Comparison of ENCODE assay signal across 10 cellular contexts in genomic region chr19:29940971-29941585, GRCh38. TPM values are rescaled to one million over a fixed set of nuclear protein-coding genes. Genes with fewer than 3 reads are reported as not detected.
DNase-seq lines count a peak whose midpoint lies in the region; ATAC-seq and TF ChIP-seq lines count a peak whose summit lies in the region.
"Had no signal": no experiment of that assay in that cellular context is flagged by ENCODE, and none has a peak within 500 bp of the region (broad histone marks: within the 10 kb centered on the region; RNA-seq: fewer than 3 reads in every experiment).

No MANE protein-coding gene starts in this region.

- no peak for DNase-seq in activated CD4-positive, alpha-beta T cell treated with anti-CD3 and anti-CD28 coated beads, Interleukin-2, amount 10 ng/mL, durations not matched to agents 7 days and 5 days
- DNase-seq in activated CD4-positive, alpha-beta T cell treated with anti-CD3 and anti-CD28 coated beads for 48 hours, result no peak
- DNase-seq in effector memory CD8-positive, alpha-beta T cell, result no peak
- DNase-seq in ovary (no peak), COR-L47 (lab: John Stamatoyannopoulos, UW) (no peak), T1000 (lab: John Stamatoyannopoulos, UW) (no peak)
- DNase-seq: activated CD4-positive, alpha-beta T cell treated with anti-CD3 and anti-CD28 coated beads, Interleukin-2, amount 50 U/mL, for 1 hour; stomach had no signal

- H3K27ac ChIP-seq in OCI-LY1 (ENCODE audit: low read depth, low read length, poor library complexity, severe bottlenecking), result no peak overlapping the region
- no peak overlapping the region for H3K27ac ChIP-seq in ovary

- peaks cover 19% of the 10 kb centered on the region for H3K9me3 Mint-ChIP-seq in activated CD4-positive, alpha-beta T cell treated with anti-CD3 and anti-CD28 coated beads, Interleukin-2, amount 10 ng/mL, durations not matched to agents 7 days and 5 days
- H3K9me3 Mint-ChIP-seq in effector memory CD8-positive, alpha-beta T cell, result peaks cover 0 to 8% of the 10 kb centered on the region in 2 donors

- TF ChIP-seq POLR2A in ovary (IDR thresholded peaks at IDR 0.05) (no peak), GM18505 (IDR thresholded peaks at IDR 0.05; ENCODE audit: borderline replicate concordance, extremely low read depth, insufficient read depth, insufficient read length) (no peak)

- TF ChIP-seq CTCF in OCI-LY1 (IDR thresholded peaks at IDR 0.05; ENCODE audit: low read length) (no peak), ovary (IDR thresholded peaks at IDR 0.05) (no peak)

- peak overlapping the region; percentile 81 for H3K4me3 Mint-ChIP-seq in activated CD4-positive, alpha-beta T cell treated with anti-CD3 and anti-CD28 coated beads, Interleukin-2, amount 10 ng/mL, durations not matched to agents 7 days and 5 days
- H3K4me3 Mint-ChIP-seq in effector memory CD8-positive, alpha-beta T cell, result peak overlapping the region; percentile 87 to 89

- CTCF ChIA-PET in activated CD4-positive, alpha-beta T cell treated with anti-CD3 and anti-CD28 coated beads, Interleukin-2, amount 10 ng/mL, durations not matched to agents 7 days and 5 days (lab: Charles Lee), result interaction anchor here (0.6 to 1.3 kb wide), 5 partner anchors 11 to 57 kb away, joined by 3 to 5 read pairs (median 3); no protein-coding TSS in a partner anchor

- peaks cover 4% of the 10 kb centered on the region for H3K36me3 ChIP-seq in OCI-LY1 (ENCODE audit: insufficient read depth, low read length)
- H3K36me3 ChIP-seq in ovary, result no peaks in the 10 kb centered on the region
- H3K36me3 ChIP-seq: stomach had no signal

- intact Hi-C loops in ovary (cut with DNase I), result no loop called here

- no peak for ATAC-seq in effector memory CD8-positive, alpha-beta T cell (replicated peaks)
- ATAC-seq in GM18505 (IDR thresholded peaks at IDR 0.05; ENCODE audit: unreplicated experiment), result no peak

- H3K4me1 ChIP-seq in OCI-LY1 (ENCODE audit: insufficient read depth, low read length, severe bottlenecking) (peaks cover 37% of the 10 kb centered on the region), ovary (ENCODE audit: insufficient read depth) (peaks cover 2% of the 10 kb centered on the region)

- no peaks in the 10 kb centered on the region for H4K20me1 ChIP-seq in OCI-LY1 (ENCODE audit: insufficient read depth, low read length)

- no peaks in the 10 kb centered on the region for H3K27me3 Mint-ChIP-seq in activated CD4-positive, alpha-beta T cell treated with anti-CD3 and anti-CD28 coated beads, Interleukin-2, amount 10 ng/mL, durations not matched to agents 7 days and 5 days
- H3K27me3 Mint-ChIP-seq in effector memory CD8-positive, alpha-beta T cell, result peaks cover 0 to 17% of the 10 kb centered on the region in 2 donors

- POLR2A ChIA-PET in activated CD4-positive, alpha-beta T cell treated with anti-CD3 and anti-CD28 coated beads, Interleukin-2, amount 10 ng/mL, durations not matched to agents 7 days and 5 days (lab: Charles Lee), result interaction anchor here (0.6 to 0.7 kb wide), 3 partner anchors 47 to 228 kb away, joined by 3 read pairs; no protein-coding TSS in a partner anchor

- no peak for TF ChIP-seq EP300 in ovary (IDR thresholded peaks at IDR 0.05)

- peaks cover 22% of the 10 kb centered on the region for H3K36me3 Mint-ChIP-seq in activated CD4-positive, alpha-beta T cell treated with anti-CD3 and anti-CD28 coated beads, Interleukin-2, amount 10 ng/mL, durations not matched to agents 7 days and 5 days (ENCODE audit: low read depth)
- H3K36me3 Mint-ChIP-seq in effector memory CD8-positive, alpha-beta T cell (ENCODE audit: insufficient read depth), result peaks cover 12% of the 10 kb centered on the region

- peaks cover 34% of the 10 kb centered on the region for H3K4me1 Mint-ChIP-seq in activated CD4-positive, alpha-beta T cell treated with anti-CD3 and anti-CD28 coated beads, Interleukin-2, amount 10 ng/mL, durations not matched to agents 7 days and 5 days
- H3K4me1 Mint-ChIP-seq in effector memory CD8-positive, alpha-beta T cell (ENCODE audit: low read depth in 2 of 2), result peaks cover 22 to 34% of the 10 kb centered on the region in 2 donors

- H3K4me3 ChIP-seq in OCI-LY1 (ENCODE audit: low read depth, low read length, poor library complexity, severe bottlenecking) (peak overlapping the region; percentile 91), ovary (peak overlapping the region; percentile 79)

- no peaks in the 10 kb centered on the region for H3K9me2 ChIP-seq in OCI-LY1 (ENCODE audit: low read depth, low read length)

- H3K4me2 ChIP-seq in OCI-LY1 (ENCODE audit: low read length), result peak overlapping the region; percentile 70; the same call in 1 of the 2 replicates

- no peaks in the 10 kb centered on the region for H3F3A ChIP-seq in OCI-LY1 (ENCODE audit: insufficient read depth, low read length)

- WGBS in ovary, 3 donors, result 84 to 89% (median 85%) methylated on average over 9 of the region's 9 CpGs

- H3K27ac Mint-ChIP-seq in activated CD4-positive, alpha-beta T cell treated with anti-CD3 and anti-CD28 coated beads, Interleukin-2, amount 10 ng/mL, durations not matched to agents 7 days and 5 days, result peak overlapping the region; percentile 87
- H3K27ac Mint-ChIP-seq in effector memory CD8-positive, alpha-beta T cell, result peak overlapping the region in 1 of 2 donors; percentile 91

- peaks cover 34% of the 10 kb centered on the region for H3K79me2 ChIP-seq in OCI-LY1 (ENCODE audit: insufficient read depth, low read length)

- H3K27me3 ChIP-seq in OCI-LY1 (ENCODE audit: insufficient read depth, low read length) (no peaks in the 10 kb centered on the region), ovary (no peaks in the 10 kb centered on the region)
- H3K27me3 ChIP-seq: stomach had no signal

- no peak overlapping the region for H2AFZ ChIP-seq in OCI-LY1 (ENCODE audit: low read length)

- no peak overlapping the region for H3K9ac ChIP-seq in OCI-LY1 (ENCODE audit: low read length)

- H3K9me3 ChIP-seq in OCI-LY1 (ENCODE audit: low read length), result no peaks in the 10 kb centered on the region
- no peaks in the 10 kb centered on the region for H3K9me3 ChIP-seq in ovary

RNA-seq across cellular contexts. Expression of gene URI1, which starts 1.0 kb away (rescaled TPM):
- total RNA-seq in activated CD4-positive, alpha-beta T cell treated with anti-CD3 and anti-CD28 coated beads, Interleukin-2, amount 10 ng/mL, durations not matched to agents 7 days and 5 days, result 10 to 100 TPM; 54.8 to 54.9 TPM
- 10 to 100 TPM; 41.2 to 90.0 (median 67.8) TPM for total RNA-seq in ovary
- polyA plus RNA-seq in ovary, result 10 to 100 TPM; 39.8 to 62.4 TPM
